ENCODE assay signal across 24 cellular contexts in the genomic region with DNA sequence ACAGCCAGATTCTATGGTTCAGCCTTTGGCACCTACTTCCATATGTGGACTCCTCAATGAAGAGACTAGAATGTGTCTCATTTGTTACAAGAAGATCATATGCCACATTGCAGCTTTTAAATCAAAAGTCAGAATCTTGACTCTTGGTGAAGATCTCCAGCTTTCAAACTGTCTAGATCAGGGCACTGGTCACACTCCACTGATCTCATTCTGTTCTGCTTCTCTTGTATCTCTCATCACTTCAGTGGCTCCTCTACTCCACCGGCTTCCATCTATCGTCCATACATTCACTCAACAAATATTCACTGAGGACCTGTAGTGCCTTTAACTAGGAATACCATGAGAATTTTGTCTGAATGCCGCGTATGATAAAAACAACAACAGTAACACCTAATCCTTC.
DNase-seq lines count a peak whose midpoint lies in the region; ATAC-seq and TF ChIP-seq lines count a peak whose summit lies in the region.
"Had no signal": no experiment of that assay in that cellular context is flagged by ENCODE, and none has a peak within 500 bp of the region (broad histone marks: within the 10 kb centered on the region; RNA-seq: fewer than 3 reads in every experiment).

No MANE protein-coding gene starts in this region.

- no peaks in the 10 kb centered on the region for H3F3A ChIP-seq in GM23338 (replicated peaks; ENCODE audit: low read depth)

- H3K4me1 ChIP-seq in BLaER1, result peaks cover 100% of the 10 kb centered on the region
- H3K4me1 ChIP-seq in BLaER1 treated with 17β-estradiol and CSF1 and Interleukin-3, amounts not matched to agents 10 nM and 100 nM, result peaks cover 62 to 100% (median 99%) of the 10 kb centered on the region in 10 experiments
- peaks cover 100% of the 10 kb centered on the region for H3K4me1 ChIP-seq in OCI-LY7 (ENCODE audit: insufficient read depth, low read length, poor library complexity, severe bottlenecking)
- H3K4me1 ChIP-seq in psoas muscle, result peaks cover 53% of the 10 kb centered on the region
- no peaks in the 10 kb centered on the region for H3K4me1 ChIP-seq in GM23338 (ENCODE audit: insufficient read depth)
- no peaks in the 10 kb centered on the region for H3K4me1 ChIP-seq in aorta (ENCODE audit: control insufficient read depth in 1 of 2, insufficient read depth in 2 of 2, low read length in 2 of 2)

- WGBS in psoas muscle, 3 donors, result 90 to 96% (median 92%) methylated on average over 4 of the region's 4 CpGs
- WGBS in aorta, 2 donors, result 94 to 98% methylated on average over 4 of the region's 4 CpGs

- peaks cover 5% of the 10 kb centered on the region for H3K4me1 Mint-ChIP-seq in GM23338

- no peak overlapping the region for H3K4me3 Mint-ChIP-seq in GM23338
- H3K4me3 Mint-ChIP-seq: B cell had no signal

- BruUV-seq in OCI-LY7 (replicated peaks; lab: Mats Ljungman, UMichigan), result no TSS peak

- H3K4me3 ChIP-seq in BLaER1 (no peak overlapping the region), OCI-LY7 (ENCODE audit: low read depth, low read length, poor library complexity, severe bottlenecking) (no peak overlapping the region), psoas muscle (no peak overlapping the region), GM23338 (no peak overlapping the region), aorta (ENCODE audit: low read length in 2 of 2) (no peak overlapping the region)
- H3K4me3 ChIP-seq in BLaER1 treated with 17β-estradiol and CSF1 and Interleukin-3, amounts not matched to agents 10 nM and 100 nM, result no peak overlapping the region

- H3K36me3 ChIP-seq in BLaER1 (no peaks in the 10 kb centered on the region), OCI-LY7 (ENCODE audit: insufficient read depth, low read length) (no peaks in the 10 kb centered on the region; the same call in 1 of the 2 replicates), psoas muscle (ENCODE audit: insufficient read depth in 1 of 2, low read depth in 1 of 2) (no peaks in the 10 kb centered on the region), GM23338 (ENCODE audit: insufficient read depth) (no peaks in the 10 kb centered on the region), aorta (ENCODE audit: control insufficient read depth in 1 of 2, insufficient read depth in 2 of 2, low read length in 1 of 2) (no peaks in the 10 kb centered on the region)
- H3K36me3 ChIP-seq in BLaER1 treated with 17β-estradiol and CSF1 and Interleukin-3, amounts not matched to agents 10 nM and 100 nM, result no peaks in the 10 kb centered on the region

- peaks cover 4% of the 10 kb centered on the region for H3K27me3 Mint-ChIP-seq in GM23338 (ENCODE audit: insufficient read depth, low read depth, poor library complexity)

- ATAC-seq in psoas muscle (no peak), GM23338 (no peak), aorta (ENCODE audit: low FRiP score) (no peak)
- ATAC-seq: Panc1 had no signal

- no peaks in the 10 kb centered on the region for H3K9me3 Mint-ChIP-seq in GM23338

- H3K27ac ChIP-seq in BLaER1 (peak overlapping the region; percentile 70; the same call in 1 of the 2 replicates), OCI-LY7 (ENCODE audit: low read depth, low read length, poor library complexity, severe bottlenecking) (peak overlapping the region; percentile 99), psoas muscle (peak overlapping the region; percentile 41), GM23338 (ENCODE audit: low read depth) (no peak overlapping the region), aorta (ENCODE audit: low read depth in 1 of 2, low read length in 2 of 2) (no peak overlapping the region)
- peak overlapping the region in 5 of 11 experiments; percentile 36 to 79 (median 61); a peak in 5 of 22 replicates for H3K27ac ChIP-seq in BLaER1 treated with 17β-estradiol and CSF1 and Interleukin-3, amounts not matched to agents 10 nM and 100 nM
- H3K27ac ChIP-seq: RWPE1 had no signal

- peaks cover 4% of the 10 kb centered on the region; the same call in 1 of the 2 replicates for H3K9me3 ChIP-seq in BLaER1
- H3K9me3 ChIP-seq in BLaER1 treated with 17β-estradiol and CSF1 and Interleukin-3, amounts not matched to agents 10 nM and 100 nM (replicated peaks in 1 of 11), result peaks cover 0 to 9% (median 0%) of the 10 kb centered on the region in 11 experiments; a peak in 3 of 22 replicates
- no peaks in the 10 kb centered on the region for H3K9me3 ChIP-seq in OCI-LY7 (ENCODE audit: low read length)
- H3K9me3 ChIP-seq in psoas muscle, result no peaks in the 10 kb centered on the region
- no peaks in the 10 kb centered on the region for H3K9me3 ChIP-seq in aorta (ENCODE audit: control insufficient read depth, low read length)

- H3K79me2 ChIP-seq in OCI-LY7 (ENCODE audit: insufficient read depth, low read depth, low read length) (peaks cover 15% of the 10 kb centered on the region; the same call in 1 of the 2 replicates), GM23338 (replicated peaks; ENCODE audit: insufficient read depth) (no peaks in the 10 kb centered on the region)

- no peaks in the 10 kb centered on the region for H3K9me2 ChIP-seq in OCI-LY7 (ENCODE audit: insufficient read depth, low read length)
- H3K9me2 ChIP-seq in GM23338 (ENCODE audit: insufficient read depth), result peaks cover 23% of the 10 kb centered on the region; the same call in 1 of the 2 replicates

- H4K20me1 ChIP-seq in BLaER1 (no peaks in the 10 kb centered on the region), OCI-LY7 (ENCODE audit: insufficient read depth, low read length) (no peaks in the 10 kb centered on the region), GM23338 (replicated peaks; ENCODE audit: insufficient read depth) (no peaks in the 10 kb centered on the region)
- no peaks in the 10 kb centered on the region for H4K20me1 ChIP-seq in BLaER1 treated with 17β-estradiol and CSF1 and Interleukin-3, amounts not matched to agents 10 nM and 100 nM

- no peak overlapping the region for H3K9ac ChIP-seq in BLaER1
- H3K9ac ChIP-seq in BLaER1 treated with 17β-estradiol and CSF1 and Interleukin-3, amounts not matched to agents 10 nM and 100 nM, result no peak overlapping the region

- H3K27me3 ChIP-seq in BLaER1 (no peaks in the 10 kb centered on the region), psoas muscle (ENCODE audit: insufficient read depth in 3 of 3, low read length in 2 of 3) (no peaks in the 10 kb centered on the region), GM23338 (ENCODE audit: insufficient read depth) (no peaks in the 10 kb centered on the region), aorta (ENCODE audit: control insufficient read depth in 1 of 2, insufficient read depth in 2 of 2, low read length in 1 of 2) (no peaks in the 10 kb centered on the region)
- no peaks in the 10 kb centered on the region for H3K27me3 ChIP-seq in BLaER1 treated with 17β-estradiol and CSF1 and Interleukin-3, amounts not matched to agents 10 nM and 100 nM

- intact Hi-C loops in OCI-LY7 (cut with micrococcal nuclease; ENCODE audit: unreplicated experiment) (no loop called here), psoas muscle (cut with DNase I) (loop anchor here in 1 of 2 donors (5.0 kb wide), 1 partner anchor 33 kb away; no protein-coding TSS in a partner anchor), aorta (cut with DNase I) (no loop called here)

- H3K27ac Mint-ChIP-seq in GM23338, result no peak overlapping the region
- H3K27ac Mint-ChIP-seq: B cell had no signal

- H3K4me2 ChIP-seq in BLaER1, result peak overlapping the region; percentile 84
- peak overlapping the region; percentile 64 to 84 (median 75) for H3K4me2 ChIP-seq in BLaER1 treated with 17β-estradiol and CSF1 and Interleukin-3, amounts not matched to agents 10 nM and 100 nM
- H3K4me2 ChIP-seq in OCI-LY7 (ENCODE audit: low read length), result peak overlapping the region; percentile 95
- no peak overlapping the region for H3K4me2 ChIP-seq in GM23338

- POLR2A ChIA-PET in OCI-LY7 (lab: Charles Lee), result interaction anchor here (0.6 to 20.4 kb wide), 15 partner anchors 10 to 298 kb away, joined by 3 to 1356 read pairs (median 6); a partner anchor contains a TSS

- peak; percentile 56 for DNase-seq in OCI-LY7 (ENCODE audit: low spot score)
- DNase-seq in psoas muscle, result no peak
- DNase-seq in GM23338 (ENCODE audit: low spot score), result no peak
- DNase-seq in activated CD4-positive, alpha-beta T cell treated with anti-CD3 and anti-CD28 coated beads for 1 hour, result no peak
- DNase-seq in aorta, result no peak
- DNase-seq: Calu3; DMS79 treated with DMSO at 0.1 percent for 48 hours; H7; Kasumi-1; MV-4-11; NCI-H1105; NCI-H1436 treated with DMSO at 0.1 percent for 48 hours; NCI-H1930; NCI-H2107; NCI-H446; NCI-H524 treated with DMSO at 0.1 percent for 48 hours; NCI-H774; NK-92 treated with Interleukin-12 subunit alpha and Interleukin-12 subunit beta, amount 100 ng/mL, for 24 hours; SHP77 treated with DMSO at 0.1 percent for 48 hours had no signal

- CTCF ChIA-PET in OCI-LY7 (lab: Charles Lee; ENCODE audit: unreplicated experiment), result interaction anchor here (0.6 to 1.8 kb wide), 5 partner anchors 11 to 205 kb away, joined by 3 to 9 read pairs (median 3); a partner anchor contains a TSS

- H3K36me3 Mint-ChIP-seq in GM23338 (ENCODE audit: low read depth), result no peaks in the 10 kb centered on the region

- no peak overlapping the region for H2AFZ ChIP-seq in OCI-LY7 (ENCODE audit: low read length)
- H2AFZ ChIP-seq in GM23338, result no peak overlapping the region

- TF ChIP-seq CTCF in OCI-LY7 (conservative IDR thresholded peaks at IDR 0.05; ENCODE audit: low read length) (no peak), psoas muscle (IDR thresholded peaks at IDR 0.05) (no peak), GM23338 (conservative IDR thresholded peaks at IDR 0.05; ENCODE audit: low read depth in 2 of 2) (no peak)

TF ChIP-seq in GM23338, 12 proteins besides CTCF, POLR2A, EP300 and RAD21 (continues in another document):
- TF ChIP-seq ZNF331 (CRISPR knock-in tag; IDR thresholded peaks at IDR 0.05; ENCODE audit: low read depth) (no peak), STAT1 (IDR thresholded peaks at IDR 0.05; ENCODE audit: unreplicated experiment) (no peak), NANOG (IDR thresholded peaks at IDR 0.05; ENCODE audit: borderline replicate concordance) (no peak), EZH2 (IDR thresholded peaks at IDR 0.05; ENCODE audit: low read depth, unreplicated experiment) (no peak), EZH2phosphoT487 (IDR thresholded peaks at IDR 0.05; ENCODE audit: unreplicated experiment) (no peak)
- TF ChIP-seq, protein P1, sequence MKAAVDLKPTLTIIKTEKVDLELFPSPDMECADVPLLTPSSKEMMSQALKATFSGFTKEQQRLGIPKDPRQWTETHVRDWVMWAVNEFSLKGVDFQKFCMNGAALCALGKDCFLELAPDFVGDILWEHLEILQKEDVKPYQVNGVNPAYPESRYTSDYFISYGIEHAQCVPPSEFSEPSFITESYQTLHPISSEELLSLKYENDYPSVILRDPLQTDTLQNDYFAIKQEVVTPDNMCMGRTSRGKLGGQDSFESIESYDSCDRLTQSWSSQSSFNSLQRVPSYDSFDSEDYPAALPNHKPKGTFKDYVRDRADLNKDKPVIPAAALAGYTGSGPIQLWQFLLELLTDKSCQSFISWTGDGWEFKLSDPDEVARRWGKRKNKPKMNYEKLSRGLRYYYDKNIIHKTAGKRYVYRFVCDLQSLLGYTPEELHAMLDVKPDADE (IDR thresholded peaks at IDR 0.05), result no peak

Comparison
In these comparisons a context has a peak if more than half of its experiments do, and no peak if none do; other contexts are left out.
1. H3K27ac ChIP-seq: peak in BLaER1 (single experiment), OCI-LY7 (single experiment) and psoas muscle (single experiment); none in GM23338 (single experiment) and aorta (0 of 2).